In the genomic region with DNA sequence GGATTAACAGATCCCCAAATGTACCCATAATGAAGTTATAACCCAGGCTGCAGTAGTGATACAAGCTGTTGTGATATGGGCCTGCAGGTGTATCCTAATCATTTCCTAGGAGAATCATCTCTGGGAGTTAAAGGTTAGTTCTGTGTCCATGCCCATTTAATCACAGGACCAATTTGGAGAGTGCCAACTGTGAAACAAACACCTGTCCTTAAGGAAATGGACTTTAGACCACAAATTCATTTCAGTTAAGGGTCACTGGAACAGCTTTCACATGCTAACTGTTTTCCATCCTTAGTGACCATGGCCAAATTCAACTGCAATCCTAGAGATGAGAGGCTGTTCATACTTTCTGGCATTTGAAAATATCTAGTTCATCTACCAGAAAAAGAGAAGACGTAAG, we compare ENCODE assay signal across 24 cellular contexts.
DNase-seq lines count a peak whose midpoint lies in the region; ATAC-seq, FAIRE-seq and TF ChIP-seq lines count a peak whose summit lies in the region.
"Had no signal": no experiment of that assay in that cellular context is flagged by ENCODE, and none has a peak within 500 bp of the region (broad histone marks: within the 10 kb centered on the region; RNA-seq: fewer than 3 reads in every experiment).

No MANE protein-coding gene starts in this region.

- no peak for TF ChIP-seq EP300 in stomach (IDR thresholded peaks at IDR 0.05)

- no peak for DNase-seq in D721Med (ENCODE audit: insufficient read length, low spot score)
- DNase-seq in NCI-H2196 (lab: John Stamatoyannopoulos, UW; ENCODE audit: unreplicated experiment): peak; percentile 16
- DNase-seq in keratinocyte (ENCODE audit: low read depth, low spot score): no peak
- DNase-seq in mucosa of gallbladder (ENCODE audit: low spot score): peak; percentile 40
- DNase-seq in effector memory CD8-positive, alpha-beta T cell: no peak
- no peak for DNase-seq in ACHN
- no peak for DNase-seq in stomach
- DNase-seq: CD8-positive, alpha-beta memory T cell; DMS153; EL; GM23248; MM.1S; NCI-H1092 treated with DMSO at 0.1 percent for 48 hours; NCI-H226; NCI-H526; OCI-M1; SHP77; T-helper 1 cell had no signal

- H3K79me2 ChIP-seq in keratinocyte (ENCODE audit: control insufficient read depth, insufficient read depth, low read length): no peaks in the 10 kb centered on the region

- H3K27me3 Mint-ChIP-seq in effector memory CD8-positive, alpha-beta T cell: no peaks in the 10 kb centered on the region
- H3K27me3 Mint-ChIP-seq: CD8-positive, alpha-beta memory T cell had no signal

- 67 to 93% (median 87%) methylated on average over 1 of the region's 1 CpG for WGBS in stomach, 5 donors

- no peaks in the 10 kb centered on the region for H3K4me1 Mint-ChIP-seq in effector memory CD8-positive, alpha-beta T cell (ENCODE audit: low read depth in 2 of 2)
- H3K4me1 Mint-ChIP-seq: CD8-positive, alpha-beta memory T cell had no signal

- H3K9ac ChIP-seq in keratinocyte (ENCODE audit: control insufficient read depth, extremely low read depth, insufficient read depth, low read length): no peak overlapping the region
- H3K9ac ChIP-seq: BLaER1 treated with 17β-estradiol and CSF1 and Interleukin-3, amounts not matched to agents 10 nM and 100 nM; GM23248 had no signal

- H3K36me3 Mint-ChIP-seq in effector memory CD8-positive, alpha-beta T cell (ENCODE audit: insufficient read depth): no peaks in the 10 kb centered on the region

- H3K9me3 ChIP-seq in keratinocyte (ENCODE audit: control insufficient read depth, low read depth, low read length): peaks cover 4% of the 10 kb centered on the region
- H3K9me3 ChIP-seq in stomach: peaks cover 3 to 21% (median 12%) of the 10 kb centered on the region in 4 donors
- H3K9me3 ChIP-seq: HAP-1 had no signal

- intact Hi-C loops in stomach (cut with DNase I; ENCODE audit: low total_unique reads): no loop called here

- in situ Hi-C loops in ACHN (cut with HindIII; ENCODE audit: low pct_ligation_motif_present, low pct_unique_long_range_greater_than_20kb, low sequenced_read_pairs): no loop called here

- FAIRE-seq in D721Med (lab: Jason Lieb, UNC): peak; percentile 64
- FAIRE-seq in keratinocyte (lab: Jason Lieb, UNC): peak; percentile 29
- FAIRE-seq: GM12878, GM19239 had no signal

- no peak for ATAC-seq in effector memory CD8-positive, alpha-beta T cell (replicated peaks)
- no peak for ATAC-seq in HG02981 (IDR thresholded peaks at IDR 0.05; ENCODE audit: unreplicated experiment)
- ATAC-seq: GM12878 had no signal

- H3K27me3 ChIP-seq in keratinocyte (ENCODE audit: control insufficient read depth, extremely low read depth, insufficient read depth, low read length) (no peaks in the 10 kb centered on the region), stomach (no peaks in the 10 kb centered on the region)
- H3K27me3 ChIP-seq: BLaER1 treated with 17β-estradiol and CSF1 and Interleukin-3, amounts not matched to agents 10 nM and 100 nM had no signal

- no peak for TF ChIP-seq POLR2A in stomach (IDR thresholded peaks at IDR 0.05)

- H3K36me3 ChIP-seq in keratinocyte (ENCODE audit: control insufficient read depth in 2 of 2, extremely low read depth in 1 of 2, insufficient read depth in 2 of 2, low read length in 2 of 2) (no peaks in the 10 kb centered on the region), stomach (peaks cover 0 to 11% (median 2%) of the 10 kb centered on the region in 4 donors)
- H3K36me3 ChIP-seq: HAP-1 had no signal

- H3K27ac ChIP-seq in keratinocyte (ENCODE audit: control insufficient read depth, insufficient read depth, low read length): no peak overlapping the region
- H3K27ac ChIP-seq in stomach: no peak overlapping the region
- H3K27ac ChIP-seq: BLaER1 treated with 17β-estradiol and CSF1 and Interleukin-3, amounts not matched to agents 10 nM and 100 nM; GM23248; SK-N-MC had no signal

- H3K9me3 Mint-ChIP-seq in effector memory CD8-positive, alpha-beta T cell: no peaks in the 10 kb centered on the region

- no peaks in the 10 kb centered on the region for H3K9me1 ChIP-seq in keratinocyte (ENCODE audit: control insufficient read depth, extremely low read depth, insufficient read depth, low read length)

- no peak overlapping the region for H3K27ac Mint-ChIP-seq in effector memory CD8-positive, alpha-beta T cell
- H3K27ac Mint-ChIP-seq: CD8-positive, alpha-beta memory T cell had no signal

- H2AFZ ChIP-seq in keratinocyte (ENCODE audit: control insufficient read depth, low read length): no peak overlapping the region
- H2AFZ ChIP-seq: GM23248 had no signal

- dilution Hi-C loops in keratinocyte (cut with MboI; ENCODE audit: extremely low pct_ligation_motif_present, low sequenced_read_pairs): no loop called here

- no peak overlapping the region for H3K4me3 Mint-ChIP-seq in effector memory CD8-positive, alpha-beta T cell
- H3K4me3 Mint-ChIP-seq: CD8-positive, alpha-beta memory T cell had no signal

- H3K4me3 ChIP-seq in keratinocyte (ENCODE audit: control insufficient read depth in 2 of 3, extremely low read depth in 1 of 3, insufficient read depth in 2 of 3, low read depth in 1 of 3, low read length in 3 of 3) (no peak overlapping the region), stomach (no peak overlapping the region)
- H3K4me3 ChIP-seq: BLaER1 treated with 17β-estradiol and CSF1 and Interleukin-3, amounts not matched to agents 10 nM and 100 nM; GM12878; GM23248; HAP-1; SK-N-MC had no signal

- no peak for TF ChIP-seq CTCF in D721Med (IDR thresholded peaks at IDR 0.05; ENCODE audit: insufficient read depth, missing control alignments)
- TF ChIP-seq CTCF in keratinocyte (optimal IDR thresholded peaks at IDR 0.05 in 1 of 3, IDR thresholded peaks at IDR 0.05 in 1 of 3, conservative IDR thresholded peaks at IDR 0.05 in 1 of 3; ENCODE audit: extremely low read depth in 1 of 3, insufficient read depth in 2 of 3, low read length in 3 of 3): no peak
- no peak for TF ChIP-seq CTCF in stomach (IDR thresholded peaks at IDR 0.05)

- no peak overlapping the region for H3K4me2 ChIP-seq in keratinocyte (ENCODE audit: control insufficient read depth, extremely low read depth, insufficient read depth, low read depth, low read length)
- H3K4me2 ChIP-seq: BLaER1 treated with 17β-estradiol and CSF1 and Interleukin-3, amounts not matched to agents 10 nM and 100 nM had no signal

- no peaks in the 10 kb centered on the region for H4K20me1 ChIP-seq in keratinocyte (ENCODE audit: control insufficient read depth, extremely low read depth, insufficient read depth, low read length)
- H4K20me1 ChIP-seq: BLaER1 treated with 17β-estradiol and CSF1 and Interleukin-3, amounts not matched to agents 10 nM and 100 nM had no signal

- peaks cover 3% of the 10 kb centered on the region for H3K4me1 ChIP-seq in keratinocyte (ENCODE audit: control insufficient read depth, extremely low read depth, insufficient read depth, low read length)
- no peaks in the 10 kb centered on the region for H3K4me1 ChIP-seq in stomach
- H3K4me1 ChIP-seq: BLaER1 treated with 17β-estradiol and CSF1 and Interleukin-3, amounts not matched to agents 10 nM and 100 nM; HAP-1 had no signal

Comparison
In these comparisons a context has a peak if more than half of its experiments do, and no peak if none do; other contexts are left out.
1. DNase-seq: peak in NCI-H2196 (single experiment) and mucosa of gallbladder (single experiment); none in D721Med (single experiment), keratinocyte (single experiment), effector memory CD8-positive, alpha-beta T cell (0 of 3), ACHN (single experiment) and stomach (single experiment).